8 cellular contexts compared by ENCODE assay signal in the genomic region with DNA sequence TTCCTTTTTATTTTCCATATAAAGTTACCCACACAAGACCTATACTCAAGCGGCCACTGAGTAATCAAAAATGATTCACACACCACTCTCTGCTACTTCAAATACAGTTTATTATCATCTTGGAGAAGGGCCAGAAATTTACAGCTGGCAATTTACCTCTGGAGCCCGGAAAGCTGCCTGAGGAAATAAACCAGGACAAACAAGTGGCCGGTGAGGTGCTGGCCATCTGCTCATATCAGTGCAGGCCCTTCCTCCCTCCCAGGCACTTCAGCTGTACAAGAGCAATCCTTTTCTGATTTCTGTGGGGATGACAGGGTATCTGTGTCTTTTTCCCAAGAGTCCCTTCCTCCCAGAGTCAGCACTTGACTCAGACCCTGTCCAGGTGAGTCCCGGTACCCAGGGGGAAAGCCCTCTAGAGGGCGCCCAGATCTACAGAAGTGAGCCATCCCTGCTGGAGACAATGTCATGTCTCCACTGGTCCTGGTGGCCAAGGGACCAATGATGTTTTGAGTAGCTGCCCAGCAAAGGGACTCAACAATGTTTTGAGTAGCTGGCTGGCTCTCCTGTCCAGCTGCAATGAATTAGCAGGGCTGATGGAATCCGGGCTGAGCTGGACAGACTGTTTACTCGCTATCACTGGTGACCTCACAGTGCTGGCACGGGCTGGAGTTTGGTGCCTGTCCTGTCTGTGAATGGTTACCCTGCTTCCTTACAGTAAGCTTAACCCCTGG. TPM values are rescaled to one million over a fixed set of nuclear protein-coding genes. Genes with fewer than 3 reads are reported as not detected.
DNase-seq lines count a peak whose midpoint lies in the region; ATAC-seq and TF ChIP-seq lines count a peak whose summit lies in the region.

No MANE protein-coding gene starts in this region.

- peak; percentile 95 for DNase-seq in EH (ENCODE audit: low read depth)
- peak; percentile 79 for DNase-seq in Karpas-422
- peak; percentile 68 for DNase-seq in RPMI8226
- DNase-seq in activated naive CD4-positive, alpha-beta T cell treated with anti-CD3 and anti-CD28 coated beads, Interleukin-2, amount 50 U/mL, for 72 hours (ENCODE audit: low spot score in 2 of 2): peak in 1 of 2 donors; percentile 51
- DNase-seq in cardiac muscle cell (ENCODE audit: low read depth in 1 of 2, low spot score in 1 of 2): peak; percentile 16 to 74
- peak; percentile 81 for DNase-seq in sigmoid colon

- TF ChIP-seq CTCF in cardiac muscle cell (IDR thresholded peaks at IDR 0.05; ENCODE audit: low read depth, low read length) (peak; percentile 64), sigmoid colon (IDR thresholded peaks at IDR 0.05) (peak in 2 of 4 experiments; percentile 18 to 37)

- H3K9me3 ChIP-seq in Karpas-422 (ENCODE audit: low read length) (no peaks in the 10 kb centered on the region), cardiac muscle cell (ENCODE audit: low read depth) (no peaks in the 10 kb centered on the region), sigmoid colon (no peaks in the 10 kb centered on the region)

- H3K9ac ChIP-seq in Karpas-422 (ENCODE audit: low read length): no peak overlapping the region

- H3K27me3 ChIP-seq in Karpas-422 (ENCODE audit: low read length): no peaks in the 10 kb centered on the region
- no peaks in the 10 kb centered on the region for H3K27me3 ChIP-seq in cardiac muscle cell
- no peaks in the 10 kb centered on the region for H3K27me3 ChIP-seq in sigmoid colon

- no peak overlapping the region for H3K4me2 ChIP-seq in Karpas-422 (ENCODE audit: low read depth, low read length, poor library complexity, severe bottlenecking)

- no peak overlapping the region for H2AFZ ChIP-seq in Karpas-422 (ENCODE audit: low read length)

- H3K27ac ChIP-seq in Karpas-422 (ENCODE audit: low read length) (no peak overlapping the region), cardiac muscle cell (no peak overlapping the region), sigmoid colon (peak overlapping the region in 1 of 4 donors; percentile 10)

- 11 to 45% methylated on average over 8 of the region's 8 CpGs for WGBS in sigmoid colon, 2 donors

- ATAC-seq in activated naive CD4-positive, alpha-beta T cell treated with anti-CD3 and anti-CD28 coated beads, Interleukin-2, amount 50 U/mL, for 72 hours: peak; percentile 87 to 90
- ATAC-seq in HG03280 (IDR thresholded peaks at IDR 0.05; ENCODE audit: unreplicated experiment): no peak
- ATAC-seq in HG03439 (IDR thresholded peaks at IDR 0.05; ENCODE audit: unreplicated experiment): no peak

- H3K9me3 Mint-ChIP-seq in activated naive CD4-positive, alpha-beta T cell treated with anti-CD3 and anti-CD28 coated beads, Interleukin-2, amount 50 U/mL, for 72 hours: no peaks in the 10 kb centered on the region

- H3K79me2 ChIP-seq in Karpas-422 (ENCODE audit: low read length): no peaks in the 10 kb centered on the region

- H4K20me1 ChIP-seq in Karpas-422 (ENCODE audit: insufficient read depth, low read depth, low read length): no peaks in the 10 kb centered on the region

- H3K4me1 ChIP-seq in Karpas-422 (ENCODE audit: low read length): no peaks in the 10 kb centered on the region
- no peaks in the 10 kb centered on the region for H3K4me1 ChIP-seq in cardiac muscle cell (ENCODE audit: low read depth)
- H3K4me1 ChIP-seq in sigmoid colon: peaks cover 0 to 8% (median 0%) of the 10 kb centered on the region in 4 donors

- H3K36me3 ChIP-seq in Karpas-422 (ENCODE audit: insufficient read depth, low read length): no peaks in the 10 kb centered on the region
- no peaks in the 10 kb centered on the region for H3K36me3 ChIP-seq in cardiac muscle cell
- peaks cover 0 to 24% (median 5%) of the 10 kb centered on the region in 4 donors for H3K36me3 ChIP-seq in sigmoid colon

- H3K27ac Mint-ChIP-seq in activated naive CD4-positive, alpha-beta T cell treated with anti-CD3 and anti-CD28 coated beads, Interleukin-2, amount 50 U/mL, for 72 hours: no peak overlapping the region

- TF ChIP-seq EP300 in sigmoid colon (IDR thresholded peaks at IDR 0.05): no peak

- H3K4me3 ChIP-seq in Karpas-422 (ENCODE audit: low read length) (no peak overlapping the region), cardiac muscle cell (no peak overlapping the region), sigmoid colon (no peak overlapping the region)

- peaks cover 0 to 5% of the 10 kb centered on the region in 2 donors for H3K36me3 Mint-ChIP-seq in activated naive CD4-positive, alpha-beta T cell treated with anti-CD3 and anti-CD28 coated beads, Interleukin-2, amount 50 U/mL, for 72 hours

- intact Hi-C loops in sigmoid colon (cut with DNase I): no loop called here

- no peaks in the 10 kb centered on the region for H3K9me2 ChIP-seq in Karpas-422 (replicated peaks; ENCODE audit: insufficient read depth, low read length)

- TF ChIP-seq POLR2A in sigmoid colon (IDR thresholded peaks at IDR 0.05): no peak

RNA-seq across cellular contexts. Expression of a gene that starts 23.6 kb away (rescaled TPM):
- 3.5 and 5.4 TPM in 2 replicates for total RNA-seq in Karpas-422 (2014; rRNA removed; shearing (Covaris generic); ENCODE audit: low replicate concordance)
- 1 to 10 TPM; 3.6 to 4.1 TPM for total RNA-seq in activated naive CD4-positive, alpha-beta T cell treated with anti-CD3 and anti-CD28 coated beads, Interleukin-2, amount 50 U/mL, for 72 hours
- total RNA-seq in cardiac muscle cell (11.3 and 11.9 TPM in 2 replicates), sigmoid colon (10 to 100 TPM; 17.2 to 71.7 (median 21.5) TPM)
- polyA plus RNA-seq in cardiac muscle cell (10.8 and 17.7 TPM in 2 replicates), sigmoid colon (10 to 100 TPM in 1 of 3 donors, 1 to 10 TPM in 2; 2.4 to 11.7 (median 3.5) TPM)

RNA-seq across cellular contexts. Expression of a gene that starts 57.4 kb away (rescaled TPM):
- not detected in 2 replicates for total RNA-seq in Karpas-422 (2014; rRNA removed; shearing (Covaris generic); ENCODE audit: low replicate concordance)
- under 1 TPM in 1 of 2 donors, not detected in 1; 0.11 TPM for total RNA-seq in activated naive CD4-positive, alpha-beta T cell treated with anti-CD3 and anti-CD28 coated beads, Interleukin-2, amount 50 U/mL, for 72 hours
- total RNA-seq in cardiac muscle cell (not detected in 2 replicates), sigmoid colon (under 1 TPM in 1 of 4 donors, not detected in 3; 0.33 TPM)
- polyA plus RNA-seq in cardiac muscle cell (not detected in 2 replicates), sigmoid colon (under 1 TPM in 1 of 3 donors, not detected in 2; 0.15 TPM)

Comparison
In these comparisons a context has a peak if more than half of its experiments do, and no peak if none do; other contexts are left out.
1. ATAC-seq: peak in activated naive CD4-positive, alpha-beta T cell treated with anti-CD3 and anti-CD28 coated beads, Interleukin-2, amount 50 U/mL, for 72 hours (2 of 2); none in HG03280 (single experiment) and HG03439 (single experiment).